17 cellular contexts compared by ENCODE assay signal in genomic region chr1:10516925-10517676, GRCh38. TPM values are rescaled to one million over a fixed set of nuclear protein-coding genes. Genes with fewer than 3 reads are reported as not detected.
DNase-seq lines count a peak whose midpoint lies in the region; ATAC-seq, FAIRE-seq and TF ChIP-seq lines count a peak whose summit lies in the region.
"Had no signal": no experiment of that assay in that cellular context is flagged by ENCODE, and none has a peak within 500 bp of the region (broad histone marks: within the 10 kb centered on the region; RNA-seq: fewer than 3 reads in every experiment).

No MANE protein-coding gene starts in this region.

- no peak overlapping the region for H2BK15ac ChIP-seq in mesendoderm (replicated peaks; ENCODE audit: low read depth)

- H3K4me1 Mint-ChIP-seq in CD4-positive, CD25-positive, alpha-beta regulatory T cell: peaks cover 32 to 74% (median 55%) of the 10 kb centered on the region in 4 donors

- H3K23ac ChIP-seq in mesendoderm (ENCODE audit: low read length): no peak overlapping the region

- no peak overlapping the region for H4K5ac ChIP-seq in mesendoderm (ENCODE audit: low read length)

- peak overlapping the region; percentile 22 for H3K56ac ChIP-seq in mesendoderm (ENCODE audit: low read length)

- no peaks in the 10 kb centered on the region for H3K27me3 ChIP-seq in CD4-positive, CD25-positive, alpha-beta regulatory T cell (ENCODE audit: control insufficient read depth, insufficient read depth, low read length)
- H3K27me3 ChIP-seq in GM12878 (replicated peaks in 1 of 2; ENCODE audit: control insufficient read depth in 2 of 2, insufficient read depth in 2 of 2, low read length in 1 of 2) (no peaks in the 10 kb centered on the region), mesendoderm (ENCODE audit: insufficient read depth, low read length, poor library complexity) (no peaks in the 10 kb centered on the region)
- H3K27me3 ChIP-seq: body of pancreas, transverse colon had no signal

- H3K4me3 Mint-ChIP-seq in CD4-positive, CD25-positive, alpha-beta regulatory T cell: peak overlapping the region in 3 of 4 donors; percentile 49 to 63 (median 56)
- H3K4me3 Mint-ChIP-seq: T-helper 2 cell treated with Interferon-gamma antibody and Interleukin-4, amounts not matched to agents 5 μg/mL and 100 μg/mL, for 36 hours had no signal

- no peaks in the 10 kb centered on the region for H3K9me3 Mint-ChIP-seq in CD4-positive, CD25-positive, alpha-beta regulatory T cell
- H3K9me3 Mint-ChIP-seq: T-helper 2 cell treated with Interferon-gamma antibody and Interleukin-4, amounts not matched to agents 5 μg/mL and 100 μg/mL, for 36 hours had no signal

- peaks cover 4% of the 10 kb centered on the region for H3K36me3 ChIP-seq in CD4-positive, CD25-positive, alpha-beta regulatory T cell (ENCODE audit: control insufficient read depth, insufficient read depth, low read length)
- H3K36me3 ChIP-seq in KOPT-K1 (ENCODE audit: insufficient read depth, low read length) (peaks cover 3% of the 10 kb centered on the region; the same call in 1 of the 2 replicates), GM12878 (ENCODE audit: control insufficient read depth in 2 of 2, insufficient read depth in 2 of 2, low read length in 1 of 2) (peaks cover 0 to 5% of the 10 kb centered on the region in 2 experiments; a peak in 2 of 4 replicates), mesendoderm (ENCODE audit: control insufficient read depth, insufficient read depth, low read length) (no peaks in the 10 kb centered on the region)
- H3K36me3 ChIP-seq: transverse colon had no signal

- WGBS in GM12878 (ENCODE audit: insufficient coverage, insufficient replicate concordance, low lambda C conversion rate, missing lambda C conversion rate): 100% methylated on average over 8 of the region's 8 CpGs
- no CpG with 5 or more reads among the region's 8 CpGs for WGBS in mesendoderm (ENCODE audit: extremely low coverage, insufficient coverage, low lambda C conversion rate)

- H3K79me1 ChIP-seq in mesendoderm (ENCODE audit: low read length): peaks cover 16% of the 10 kb centered on the region

- no peak overlapping the region for H3K4ac ChIP-seq in mesendoderm (ENCODE audit: low read depth, low read length)

- SMC1A ChIA-PET in GM12878 (lab: Charles Lee; ENCODE audit: uncharacterized antibody, unreplicated experiment): interaction anchor here (0.6 to 1.0 kb wide), 2 partner anchors 9 to 92 kb away, joined by 3 to 5 read pairs; no protein-coding TSS in a partner anchor

- H3K9me3 ChIP-seq in CD4-positive, CD25-positive, alpha-beta regulatory T cell (ENCODE audit: control insufficient read depth in 2 of 2, low read length in 2 of 2): no peaks in the 10 kb centered on the region
- H3K9me3 ChIP-seq in KOPT-K1 (ENCODE audit: insufficient read depth, low read length, poor library complexity, severe bottlenecking) (no peaks in the 10 kb centered on the region), GM12878 (replicated peaks; ENCODE audit: control insufficient read depth, insufficient read depth, low read length) (no peaks in the 10 kb centered on the region)
- H3K9me3 ChIP-seq: body of pancreas, transverse colon had no signal

- no peak overlapping the region for H2AK5ac ChIP-seq in mesendoderm (ENCODE audit: low read length)

- H3K4me1 ChIP-seq in CD4-positive, CD25-positive, alpha-beta regulatory T cell (ENCODE audit: control insufficient read depth, insufficient read depth, low read length, poor library complexity, severe bottlenecking): peaks cover 44% of the 10 kb centered on the region
- peaks cover 48% of the 10 kb centered on the region for H3K4me1 ChIP-seq in GM12878 (ENCODE audit: control insufficient read depth, insufficient read depth, low read length)
- H3K4me1 ChIP-seq in mesendoderm (ENCODE audit: control insufficient read depth, low read depth, low read length): peaks cover 18% of the 10 kb centered on the region

- no peaks in the 10 kb centered on the region; the same call in 1 of the 2 replicates for H4K20me1 ChIP-seq in GM12878 (ENCODE audit: control insufficient read depth, insufficient read depth)

- no peak overlapping the region for H2BK120ac ChIP-seq in mesendoderm (ENCODE audit: low read depth, low read length)

- no peak for TF ChIP-seq CTCF in GM12878 (IDR thresholded peaks at IDR 0.05 in 2 of 3, conservative IDR thresholded peaks at IDR 0.05 in 1 of 3; ENCODE audit: control insufficient read depth in 2 of 3, extremely low read depth in 1 of 3, insufficient read depth in 1 of 3, low read depth in 3 of 3, low read length in 3 of 3)

- no peak for TF ChIP-seq POLR2A in GM12878 (IDR thresholded peaks at IDR 0.05; ENCODE audit: low read depth, low read length)

- CTCF ChIA-PET in GM12878 (lab: Yijun Ruan, JAX): interaction anchor here (1.0 kb wide), 1 partner anchor 9 kb away, joined by 3 read pairs; no protein-coding TSS in a partner anchor

- no peak for DNase-seq in CD4-positive, CD25-positive, alpha-beta regulatory T cell
- DNase-seq in GM12878 (ENCODE audit: low read depth, low spot score) (no peak), mesendoderm (no peak), NCI-H748 (lab: John Stamatoyannopoulos, UW; ENCODE audit: unreplicated experiment) (no peak), GM19240 (ENCODE audit: insufficient read length, low spot score) (no peak), ACHN (no peak)
- DNase-seq: body of pancreas; effector CD4-positive, alpha-beta T cell; NCI-H526; stimulated activated CD4-positive, alpha-beta T cell treated with anti-CD3 and anti-CD28 coated beads, Interleukin-15, amount 100 ng/mL, for 24 hours; transverse colon had no signal

- H3K18ac ChIP-seq in mesendoderm (ENCODE audit: low read length): no peak overlapping the region

- no peak for TF ChIP-seq EP300 in GM12878 (IDR thresholded peaks at IDR 0.05; ENCODE audit: borderline replicate concordance in 1 of 2, control insufficient read depth in 1 of 2, low read depth in 2 of 2, low read length in 2 of 2)

- no peak overlapping the region for H4K8ac ChIP-seq in mesendoderm (ENCODE audit: low read depth, low read length)

- no peak overlapping the region for H3K4me3 ChIP-seq in CD4-positive, CD25-positive, alpha-beta regulatory T cell (ENCODE audit: low read depth, low read length)
- H3K4me3 ChIP-seq in GM12878: no peak overlapping the region
- no peak overlapping the region for H3K4me3 ChIP-seq in mesendoderm (ENCODE audit: low read length)
- H3K4me3 ChIP-seq: body of pancreas, transverse colon had no signal

- no peak overlapping the region for H2BK5ac ChIP-seq in mesendoderm (ENCODE audit: low read length)

- no peak for ATAC-seq in CD4-positive, CD25-positive, alpha-beta regulatory T cell (ENCODE audit: low read depth in 2 of 2)
- ATAC-seq in GM12878: no peak
- no peak for ATAC-seq in HG03442 (IDR thresholded peaks at IDR 0.05; ENCODE audit: unreplicated experiment)
- ATAC-seq: body of pancreas had no signal

- no peak overlapping the region for H2AFZ ChIP-seq in GM12878 (ENCODE audit: control insufficient read depth, low read depth, low read length)

- POLR2A ChIA-PET in GM12878 (lab: Charles Lee): no interaction called here

- H3K9ac ChIP-seq in GM12878 (ENCODE audit: control insufficient read depth, insufficient read depth, low read length): no peak overlapping the region
- peak overlapping the region; percentile 23 for H3K9ac ChIP-seq in mesendoderm (ENCODE audit: low read length)

- FAIRE-seq in GM12878 (lab: Jason Lieb, UNC): no peak
- FAIRE-seq: frontal cortex, islet of Langerhans had no signal

- peaks cover 45% of the 10 kb centered on the region for H3K79me2 ChIP-seq in GM12878 (ENCODE audit: control insufficient read depth, insufficient read depth, low read length)
- peaks cover 5% of the 10 kb centered on the region for H3K79me2 ChIP-seq in mesendoderm (ENCODE audit: control insufficient read depth, insufficient read depth, low read length)

- peaks cover 22% of the 10 kb centered on the region for H3K36me3 Mint-ChIP-seq in CD4-positive, CD25-positive, alpha-beta regulatory T cell

- BruUV-seq in GM12878 (replicated peaks; lab: Mats Ljungman, UMichigan): no TSS peak

- no peak overlapping the region for H3K27ac ChIP-seq in CD4-positive, CD25-positive, alpha-beta regulatory T cell (ENCODE audit: insufficient read depth, low read length, poor library complexity, severe bottlenecking)
- H3K27ac ChIP-seq in KOPT-K1 (ENCODE audit: low read depth, low read length, poor library complexity, severe bottlenecking) (peak overlapping the region; percentile 10), GM12878 (ENCODE audit: control insufficient read depth, insufficient read depth) (peak overlapping the region; percentile 86), mesendoderm (ENCODE audit: low read depth, low read length) (no peak overlapping the region)
- H3K27ac ChIP-seq: transverse colon had no signal

- peak overlapping the region; percentile 58 to 94 (median 59) for H3K27ac Mint-ChIP-seq in CD4-positive, CD25-positive, alpha-beta regulatory T cell
- H3K27ac Mint-ChIP-seq: progenitor cell of endocrine pancreas; T-helper 2 cell treated with Interferon-gamma antibody and Interleukin-4, amounts not matched to agents 5 μg/mL and 100 μg/mL, for 36 hours had no signal

- intact Hi-C loops in GM12878 (cut with micrococcal nuclease; ENCODE audit: unreplicated experiment): loop anchor here (10.0 kb wide), 1 partner anchor 448 kb away; no protein-coding TSS in a partner anchor

- no peak for TF ChIP-seq RAD21 in GM12878 (IDR thresholded peaks at IDR 0.05; ENCODE audit: insufficient read depth, low read depth, low read length)

- RAD21 ChIA-PET in GM12878 (lab: Charles Lee; ENCODE audit: unreplicated experiment): interaction anchor here (1.0 kb wide), 1 partner anchor 22 kb away, joined by 3 read pairs; no protein-coding TSS in a partner anchor

- H3K4me2 ChIP-seq in GM12878 (ENCODE audit: control insufficient read depth, insufficient read depth) (no peak overlapping the region), mesendoderm (ENCODE audit: low read length) (no peak overlapping the region)

- no peaks in the 10 kb centered on the region for H3K27me3 Mint-ChIP-seq in CD4-positive, CD25-positive, alpha-beta regulatory T cell

- in situ Hi-C loops in GM12878 (cut with MboI): no loop called here
- in situ Hi-C loops in ACHN (cut with HindIII; ENCODE audit: low pct_ligation_motif_present, low pct_unique_long_range_greater_than_20kb, low sequenced_read_pairs): no loop called here

RNA-seq across cellular contexts. Expression of gene PEX14, which starts 42.4 kb away (rescaled TPM):
- 22.4 TPM for total RNA-seq in CD4-positive, CD25-positive, alpha-beta regulatory T cell
- polyA plus RNA-seq in CD4-positive, CD25-positive, alpha-beta regulatory T cell: 1 to 10 TPM; 3.5 to 5.2 (median 4.4) TPM
- total RNA-seq in GM12878 (2013; cell fraction: nucleolus; rRNA removed): 20.9 and 23.3 TPM in 2 replicates
- total RNA-seq in GM12878 (2014; rRNA removed): 14.1 and 14.6 TPM in 2 replicates
- 7.6 and 11.3 TPM in 2 replicates for total RNA-seq in GM12878 (2014; rRNA removed; fragmentation: Illumina TruSeq; extraction: Trizol)
- 21.5 and 21.9 TPM in 2 replicates for total RNA-seq in GM12878 (2021)
- 5.1 TPM for polyA plus RNA-seq in GM12878 (2011; ENCODE audit: low read depth)
- polyA plus RNA-seq in GM12878 (2011; rRNA removed): 4.0 and 6.0 TPM in 2 replicates
- 8.3 and 10.1 TPM in 2 replicates for polyA plus RNA-seq in GM12878 (2011; cell fraction: cytosol; rRNA removed)
- polyA plus RNA-seq in GM12878 (2011; cell fraction: nucleus; rRNA removed): 19.6 and 30.4 TPM in 2 replicates
- 15.9 and 16.2 TPM in 2 replicates for polyA plus RNA-seq in GM12878 (2012)
- polyA plus RNA-seq in GM12878 (2014; fragmentation: Illumina TruSeq; extraction: Trizol): 3.3 and 10.7 TPM in 2 replicates
- 1 to 10 TPM; 1.4 to 1.5 TPM for polyA plus RNA-seq in GM12878 (2014; fragmentation: Nextera tagmentation; extraction: Ambion mirVana)
- 12.8 and 15.6 TPM in 2 replicates for polyA plus RNA-seq in GM12878 (2014; rRNA removed)
- polyA plus RNA-seq in GM12878 (2016; fragmentation: Nextera tagmentation; extraction: Ambion mirVana): 10 to 100 TPM; 20.6 to 23.2 TPM
- polyA minus RNA-seq in GM12878 (2011; rRNA and poly(A)+ RNA removed): 3.2 and 8.4 TPM in 2 replicates
- 5.2 and 7.4 TPM in 2 replicates for polyA minus RNA-seq in GM12878 (2011; cell fraction: cytosol; rRNA and poly(A)+ RNA removed)
- polyA minus RNA-seq in GM12878 (2011; cell fraction: nucleus; rRNA and poly(A)+ RNA removed): 8.6 and 14.5 TPM in 2 replicates
- 17.6 TPM for polyA plus RNA-seq in mesendoderm (2013, experiment 1 of 2)
- polyA plus RNA-seq in mesendoderm (2013, experiment 2 of 2): 18.4 TPM

RNA-seq across cellular contexts. Expression of gene DFFA, which starts 44.8 kb away (rescaled TPM):
- 19.2 TPM for total RNA-seq in CD4-positive, CD25-positive, alpha-beta regulatory T cell
- polyA plus RNA-seq in CD4-positive, CD25-positive, alpha-beta regulatory T cell: 10 to 100 TPM; 16.3 to 21.4 (median 18.5) TPM
- total RNA-seq in GM12878 (2013; cell fraction: nucleolus; rRNA removed): 39.4 and 39.5 TPM in 2 replicates
- 41.2 and 43.3 TPM in 2 replicates for total RNA-seq in GM12878 (2014; rRNA removed)
- total RNA-seq in GM12878 (2014; rRNA removed; fragmentation: Illumina TruSeq; extraction: Trizol): 43.0 and 49.2 TPM in 2 replicates
- total RNA-seq in GM12878 (2021): 56.0 and 56.4 TPM in 2 replicates
- polyA plus RNA-seq in GM12878 (2011; ENCODE audit: low read depth): 14.8 TPM
- 32.8 and 38.1 TPM in 2 replicates for polyA plus RNA-seq in GM12878 (2011; rRNA removed)
- 33.6 and 35.5 TPM in 2 replicates for polyA plus RNA-seq in GM12878 (2011; cell fraction: cytosol; rRNA removed)
- polyA plus RNA-seq in GM12878 (2011; cell fraction: nucleus; rRNA removed): 13.9 and 15.4 TPM in 2 replicates
- 21.9 and 23.7 TPM in 2 replicates for polyA plus RNA-seq in GM12878 (2012)
- polyA plus RNA-seq in GM12878 (2014; fragmentation: Illumina TruSeq; extraction: Trizol): 31.7 and 37.4 TPM in 2 replicates
- polyA plus RNA-seq in GM12878 (2014; fragmentation: Nextera tagmentation; extraction: Ambion mirVana): 10 to 100 TPM; 55.6 to 57.3 TPM
- 36.1 and 41.1 TPM in 2 replicates for polyA plus RNA-seq in GM12878 (2014; rRNA removed)
- polyA plus RNA-seq in GM12878 (2016; fragmentation: Nextera tagmentation; extraction: Ambion mirVana): 10 to 100 TPM; 78.8 to 83.8 TPM
- 53.0 and 57.9 TPM in 2 replicates for polyA minus RNA-seq in GM12878 (2011; rRNA and poly(A)+ RNA removed)
- polyA minus RNA-seq in GM12878 (2011; cell fraction: cytosol; rRNA and poly(A)+ RNA removed): 11.3 and 12.0 TPM in 2 replicates
- polyA minus RNA-seq in GM12878 (2011; cell fraction: nucleus; rRNA and poly(A)+ RNA removed): 5.2 and 7.7 TPM in 2 replicates
- polyA plus RNA-seq in mesendoderm (2013, experiment 1 of 2): 58.7 TPM
- polyA plus RNA-seq in mesendoderm (2013, experiment 2 of 2): 61.6 TPM

Comparison
In these comparisons a context has a peak if more than half of its experiments do, and no peak if none do; other contexts are left out.
1. H3K27ac ChIP-seq: peak in KOPT-K1 (single experiment) and GM12878 (single experiment); none in CD4-positive, CD25-positive, alpha-beta regulatory T cell (single experiment) and mesendoderm (single experiment).